In the genomic region with DNA sequence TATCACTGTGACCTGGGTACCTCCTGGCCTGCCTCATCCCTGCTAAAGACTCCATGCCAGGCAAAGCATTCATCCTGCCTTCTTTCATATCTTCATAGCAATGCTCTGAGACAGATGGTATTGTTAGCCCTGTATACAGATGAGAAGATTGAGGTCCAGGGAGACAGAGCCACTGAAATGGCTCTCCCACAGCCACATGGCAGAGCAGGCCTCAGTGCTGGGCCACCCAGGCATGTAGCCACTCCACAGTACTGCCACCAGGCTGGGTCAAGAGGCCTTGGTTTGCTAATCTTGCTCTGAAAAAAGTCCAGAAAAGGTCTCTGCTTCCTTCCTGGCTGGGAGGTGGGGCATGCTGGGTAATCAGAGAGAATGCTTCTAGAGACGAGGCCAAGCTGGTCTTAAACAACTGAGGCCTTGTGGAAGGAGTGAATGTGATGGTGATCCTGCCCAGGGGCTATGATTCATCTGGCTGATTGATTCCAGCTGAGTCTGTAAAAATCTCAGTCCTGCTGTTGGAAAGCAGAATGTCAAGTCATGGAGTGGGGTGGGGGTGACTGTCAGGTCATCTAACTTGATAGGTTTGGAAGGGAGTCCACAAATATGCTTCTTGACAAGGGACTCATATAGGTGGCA, we compare ENCODE assay signal across 10 cellular contexts. TPM values are rescaled to one million over a fixed set of nuclear protein-coding genes. Genes with fewer than 3 reads are reported as not detected.
DNase-seq lines count a peak whose midpoint lies in the region; ATAC-seq and TF ChIP-seq lines count a peak whose summit lies in the region.
"Had no signal": no experiment of that assay in that cellular context is flagged by ENCODE, and none has a peak within 500 bp of the region (broad histone marks: within the 10 kb centered on the region; RNA-seq: fewer than 3 reads in every experiment).

No MANE protein-coding gene starts in this region.

- no peak for DNase-seq in activated T-cell treated with anti-CD3 and anti-CD28 coated beads, Interleukin-2, amount 50 U/mL, for 72 hours
- DNase-seq in activated T-cell treated with anti-CD3 and anti-CD28 coated beads for 4 hours (no peak), adipocyte (ENCODE audit: low read depth) (peak; percentile 97), right cardiac atrium (peak in 2 of 3 donors; percentile 49 to 50), thyroid gland (peak in 1 of 2 donors; percentile 41), CD1c-positive myeloid dendritic cell (ENCODE audit: extremely low spot score) (no peak)
- DNase-seq in activated T-cell treated with anti-CD3 and anti-CD28 coated beads, Interleukin-2, amount 50 U/mL, for 4 hours: no peak
- DNase-seq: COR-L47, NCI-H446 had no signal

- H3K9me3 Mint-ChIP-seq in activated T-cell treated with anti-CD3 and anti-CD28 coated beads, Interleukin-2, amount 50 U/mL, for 72 hours: no peaks in the 10 kb centered on the region
- no peaks in the 10 kb centered on the region for H3K9me3 Mint-ChIP-seq in activated T-cell treated with anti-CD3 and anti-CD28 coated beads, Interleukin-2, amount 50 U/mL, for 4 hours

- no peaks in the 10 kb centered on the region for H3K27me3 ChIP-seq in adipocyte (replicated peaks; ENCODE audit: control insufficient read depth, insufficient read depth, low read length)
- no peaks in the 10 kb centered on the region for H3K27me3 ChIP-seq in right cardiac atrium (ENCODE audit: control insufficient read depth, insufficient read depth)
- H3K27me3 ChIP-seq in thyroid gland: no peaks in the 10 kb centered on the region

- WGBS in right cardiac atrium: 73% methylated on average over 1 of the region's 1 CpG
- WGBS in thyroid gland, 2 donors: 88 to 93% methylated on average over 1 of the region's 1 CpG

- H3K36me3 ChIP-seq in adipocyte (ENCODE audit: control insufficient read depth, insufficient read depth, low read length, severe bottlenecking): peaks cover 59% of the 10 kb centered on the region
- peaks cover 14 to 20% of the 10 kb centered on the region in 2 donors for H3K36me3 ChIP-seq in thyroid gland

- H3K4me1 ChIP-seq in adipocyte (ENCODE audit: control insufficient read depth, insufficient read depth, low read length) (peaks cover 52% of the 10 kb centered on the region), right cardiac atrium (ENCODE audit: control insufficient read depth, insufficient read depth, low read length) (no peaks in the 10 kb centered on the region), thyroid gland (peaks cover 18 to 28% of the 10 kb centered on the region in 2 donors)

- H3K4me3 Mint-ChIP-seq in activated T-cell treated with anti-CD3 and anti-CD28 coated beads, Interleukin-2, amount 50 U/mL, for 72 hours: no peak overlapping the region
- no peak overlapping the region for H3K4me3 Mint-ChIP-seq in activated T-cell treated with anti-CD3 and anti-CD28 coated beads, Interleukin-2, amount 50 U/mL, for 4 hours

- H3K27ac Mint-ChIP-seq in activated T-cell treated with anti-CD3 and anti-CD28 coated beads, Interleukin-2, amount 50 U/mL, for 72 hours: peak overlapping the region; percentile 51

- H3K4me3 ChIP-seq in adipocyte (ENCODE audit: low read length) (no peak overlapping the region), right cardiac atrium (ENCODE audit: low read length) (no peak overlapping the region), thyroid gland (replicated peaks in 1 of 3) (no peak overlapping the region)

- peak in 1 of 2 donors; percentile 15 for ATAC-seq in activated T-cell treated with anti-CD3 and anti-CD28 coated beads, Interleukin-2, amount 50 U/mL, for 72 hours (replicated peaks in 1 of 2)
- ATAC-seq in right cardiac atrium (peak; percentile 26 to 49), HG03571 (IDR thresholded peaks at IDR 0.05; ENCODE audit: unreplicated experiment) (no peak)
- ATAC-seq in activated T-cell treated with anti-CD3 and anti-CD28 coated beads, Interleukin-2, amount 50 U/mL, for 4 hours: no peak

- H3K27ac ChIP-seq in right cardiac atrium (ENCODE audit: low read length) (peak overlapping the region; percentile 8), thyroid gland (peak overlapping the region; percentile 9 to 60 (median 47))

- H3K36me3 Mint-ChIP-seq in activated T-cell treated with anti-CD3 and anti-CD28 coated beads, Interleukin-2, amount 50 U/mL, for 72 hours (ENCODE audit: insufficient read depth in 2 of 2): peaks cover 6 to 9% of the 10 kb centered on the region in 2 donors
- peaks cover 25% of the 10 kb centered on the region for H3K36me3 Mint-ChIP-seq in activated T-cell treated with anti-CD3 and anti-CD28 coated beads, Interleukin-2, amount 50 U/mL, for 4 hours (ENCODE audit: insufficient read depth)

- intact Hi-C loops in right cardiac atrium (cut with DNase I): no loop called here
- intact Hi-C loops in thyroid gland (cut with DNase I): no loop called here

- H3K9ac ChIP-seq in adipocyte (ENCODE audit: low read length): peak overlapping the region; percentile 76

- no peaks in the 10 kb centered on the region for H3K27me3 Mint-ChIP-seq in activated T-cell treated with anti-CD3 and anti-CD28 coated beads, Interleukin-2, amount 50 U/mL, for 72 hours (ENCODE audit: low read depth)
- no peaks in the 10 kb centered on the region for H3K27me3 Mint-ChIP-seq in activated T-cell treated with anti-CD3 and anti-CD28 coated beads, Interleukin-2, amount 50 U/mL, for 4 hours (ENCODE audit: low read depth)

- TF ChIP-seq POLR2A in thyroid gland (IDR thresholded peaks at IDR 0.05): no peak

- no peak for TF ChIP-seq CTCF in thyroid gland (IDR thresholded peaks at IDR 0.05)

- H3K4me1 Mint-ChIP-seq in activated T-cell treated with anti-CD3 and anti-CD28 coated beads, Interleukin-2, amount 50 U/mL, for 72 hours (ENCODE audit: low read depth): peaks cover 36% of the 10 kb centered on the region
- H3K4me1 Mint-ChIP-seq in activated T-cell treated with anti-CD3 and anti-CD28 coated beads, Interleukin-2, amount 50 U/mL, for 4 hours (ENCODE audit: low read depth): peaks cover 16% of the 10 kb centered on the region

- H3K9me3 ChIP-seq in adipocyte (ENCODE audit: control insufficient read depth, low read length) (no peaks in the 10 kb centered on the region), right cardiac atrium (ENCODE audit: control insufficient read depth, low read length) (no peaks in the 10 kb centered on the region), thyroid gland (no peaks in the 10 kb centered on the region)

RNA-seq across cellular contexts. Expression of a gene that starts 29.8 kb away (rescaled TPM):
- 100 to 1,000 TPM; 131 to 146 TPM for total RNA-seq in activated T-cell treated with anti-CD3 and anti-CD28 coated beads, Interleukin-2, amount 50 U/mL, for 72 hours
- total RNA-seq in right cardiac atrium: 10 to 100 TPM; 40.0 to 80.2 (median 62.1) TPM
- 47.8 TPM for polyA plus RNA-seq in right cardiac atrium
- total RNA-seq in thyroid gland: 100 to 1,000 TPM in 2 of 4 donors, 10 to 100 TPM in 2; 82.8 to 136 (median 111) TPM
- 100 to 1,000 TPM; 191 to 210 (median 195) TPM for total RNA-seq in activated T-cell treated with anti-CD3 and anti-CD28 coated beads, Interleukin-2, amount 50 U/mL, for 4 hours

Comparison
In these comparisons a context has a peak if more than half of its experiments do, and no peak if none do; other contexts are left out.
1. ATAC-seq: peak in right cardiac atrium (2 of 2); none in HG03571 (single experiment) and activated T-cell treated with anti-CD3 and anti-CD28 coated beads, Interleukin-2, amount 50 U/mL, for 4 hours (0 of 2).
2. DNase-seq: peak in adipocyte (single experiment) and right cardiac atrium (2 of 3); none in activated T-cell treated with anti-CD3 and anti-CD28 coated beads, Interleukin-2, amount 50 U/mL, for 72 hours (0 of 2), activated T-cell treated with anti-CD3 and anti-CD28 coated beads for 4 hours (single experiment), CD1c-positive myeloid dendritic cell (single experiment) and activated T-cell treated with anti-CD3 and anti-CD28 coated beads, Interleukin-2, amount 50 U/mL, for 4 hours (single experiment).